1 cellular context compared by ENCODE assay signal in the genomic region with DNA sequence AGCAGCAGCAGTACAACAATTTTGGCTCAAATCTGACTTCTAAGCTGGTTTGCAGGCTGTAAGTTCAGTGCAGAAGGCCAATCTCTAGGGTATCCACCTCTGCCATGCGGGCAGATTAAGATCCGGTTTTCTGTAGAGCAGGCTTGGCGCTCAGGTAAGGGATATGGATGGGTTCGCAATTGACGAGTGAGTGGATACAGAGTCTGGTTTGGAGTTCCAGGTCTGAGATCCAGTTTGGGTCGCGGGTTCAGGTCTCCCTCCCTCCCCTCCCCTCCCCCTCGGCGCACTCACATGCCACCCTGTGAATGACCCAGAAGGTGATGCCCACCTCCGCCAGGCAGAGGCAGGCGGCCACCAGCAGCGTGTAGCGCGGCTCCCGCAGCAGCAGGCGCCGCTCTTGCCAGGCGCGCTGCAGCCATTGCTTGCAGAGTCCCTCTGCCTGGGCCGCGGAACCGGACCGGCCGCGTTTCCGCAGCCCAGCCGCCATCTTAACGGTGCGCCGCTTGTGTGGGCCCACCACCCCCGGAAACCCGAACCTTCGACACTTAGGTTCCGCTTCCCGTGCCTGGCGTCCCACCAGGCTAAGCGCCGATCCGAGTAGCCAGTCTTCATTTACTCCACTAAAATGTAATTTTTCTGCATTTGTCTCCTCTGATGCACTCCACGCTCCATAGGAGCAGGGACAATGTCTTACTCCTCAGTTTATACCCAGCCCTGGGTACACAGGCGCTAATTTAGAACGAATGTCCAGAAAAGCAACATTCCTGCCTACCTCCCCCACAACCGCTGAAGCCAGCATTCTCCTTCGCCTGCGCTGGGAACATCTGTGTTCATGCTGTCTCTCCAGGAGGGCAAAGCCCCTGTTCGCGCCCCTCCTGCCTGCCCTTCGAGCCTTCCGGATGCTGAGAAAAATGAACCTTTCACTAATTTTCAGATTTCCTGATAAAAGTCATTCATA.
A peak's percentile ranks its signal among the peaks of the same experiment; 100 is the strongest.
TF ChIP-seq lines count a peak whose summit lies in the region.

Gene ALG3, minus strand, starts transcription at position 509 of the 958 bp plus-strand sequence. Its CDS starts 22 bp downstream, at position 487.

TF ChIP-seq in K562, 482 proteins besides CTCF, POLR2A, EP300 and RAD21 (continued from another document and continues in another):
- TF ChIP-seq GABPB1 (CRISPR knock-in tag; IDR thresholded peaks at IDR 0.05) (peak; percentile 95), CREB3 (tag; conservative IDR thresholded peaks at IDR 0.05; ENCODE audit: low read depth) (no peak), ZSCAN29 (IDR thresholded peaks at IDR 0.05) (no peak; the same call in 1 of the 2 replicates), RUNX1 (IDR thresholded peaks at IDR 0.05; ENCODE audit: low read depth) (no peak), POLR2B (IDR thresholded peaks at IDR 0.05; ENCODE audit: low read depth, partially characterized antibody) (peak; percentile 88), POLR2H (tag; IDR thresholded peaks at IDR 0.05; ENCODE audit: low read depth) (no peak), NUFIP1 (IDR thresholded peaks at IDR 0.05; ENCODE audit: partially characterized antibody) (no peak), BRF1 (IDR thresholded peaks at IDR 0.05; ENCODE audit: borderline replicate concordance, extremely low read depth, insufficient read length) (no peak), ZNF668 (CRISPR knock-in tag; IDR thresholded peaks at IDR 0.05) (no peak), SMARCC2 (IDR thresholded peaks at IDR 0.05; ENCODE audit: low read depth) (no peak), NCOA6 (IDR thresholded peaks at IDR 0.05) (0 out of 2 replicates have a peak, but pooled peaks have one; percentile 27), ATF1 (CRISPR knock-in tag; IDR thresholded peaks at IDR 0.05) (0 out of 2 replicates have a peak, but pooled peaks have one; percentile 33), ATF1 (tag; IDR thresholded peaks at IDR 0.05) (peak; percentile 39; the same call in 1 of the 2 replicates), TBP (optimal IDR thresholded peaks at IDR 0.05; ENCODE audit: low read depth, low read length) (peak; percentile 98), SMC3 (conservative IDR thresholded peaks at IDR 0.05; ENCODE audit: insufficient read depth, low read depth, low read length) (no peak), FOXP4 (CRISPR knock-in tag; IDR thresholded peaks at IDR 0.05; ENCODE audit: borderline replicate concordance) (no peak), ZNF583 (CRISPR knock-in tag; IDR thresholded peaks at IDR 0.05) (peak; percentile 80), TSC22D4 (tag; IDR thresholded peaks at IDR 0.05) (no peak), SMAD4 (CRISPR knock-in tag; conservative IDR thresholded peaks at IDR 0.05) (peak; percentile 46; the same call in 1 of the 2 replicates), CCNT2 (IDR thresholded peaks at IDR 0.05; ENCODE audit: borderline replicate concordance, extremely low read depth, insufficient read length, low read depth, low read length) (peak; percentile 74), HDAC6 (IDR thresholded peaks at IDR 0.05; ENCODE audit: low read depth, low read length) (no peak), ATF6 (CRISPR knock-in tag; IDR thresholded peaks at IDR 0.05) (peak; percentile 59; the same call in 1 of the 2 replicates), SIX5 (IDR thresholded peaks at IDR 0.05; ENCODE audit: borderline replicate concordance in 1 of 2, insufficient read depth in 1 of 2, low read depth in 1 of 2, low read length in 2 of 2) (peak; percentile 43 to 48; a peak in 2 of 4 replicates), GABPB2 (CRISPR knock-in tag; conservative IDR thresholded peaks at IDR 0.05) (no peak), RBM22 (IDR thresholded peaks at IDR 0.05; ENCODE audit: low read depth, low read length, poor library complexity, severe bottlenecking) (peak; percentile 79), MYC (IDR thresholded peaks at IDR 0.05; ENCODE audit: low read depth, low read length) (peak; percentile 97), MYC (CRISPR knock-in tag; IDR thresholded peaks at IDR 0.05; ENCODE audit: borderline replicate concordance, low read depth) (peak; percentile 78; the same call in 1 of the 2 replicates), BRD9 (IDR thresholded peaks at IDR 0.05; ENCODE audit: low read depth, partially characterized antibody) (no peak), PML (IDR thresholded peaks at IDR 0.05; ENCODE audit: low read length) (peak; percentile 12; the same call in 1 of the 2 replicates), PHF21A (IDR thresholded peaks at IDR 0.05; ENCODE audit: borderline replicate concordance, low read depth) (no peak; the same call in 1 of the 2 replicates), TCF3 (CRISPR knock-in tag; IDR thresholded peaks at IDR 0.05) (no peak), ETV5 (CRISPR knock-in tag; IDR thresholded peaks at IDR 0.05; ENCODE audit: low read depth) (no peak; the same call in none of the 2 replicates), ZNF165 (CRISPR knock-in tag; IDR thresholded peaks at IDR 0.05; ENCODE audit: borderline replicate concordance) (no peak), FOXP1 (CRISPR knock-in tag; IDR thresholded peaks at IDR 0.05) (peak; percentile 57; the same call in 1 of the 2 replicates), THRAP3 (IDR thresholded peaks at IDR 0.05; ENCODE audit: borderline replicate concordance) (0 out of 2 replicates have a peak, but pooled peaks have one; percentile 22), IFI16 (CRISPR knock-in tag; IDR thresholded peaks at IDR 0.05) (no peak), ZBTB43 (CRISPR knock-in tag; IDR thresholded peaks at IDR 0.05) (no peak), ZNF354B (CRISPR knock-in tag; IDR thresholded peaks at IDR 0.05) (no peak), HDGF (IDR thresholded peaks at IDR 0.05) (no peak), CXXC5 (CRISPR knock-in tag; IDR thresholded peaks at IDR 0.05) (peak; percentile 70), NR4A1 (CRISPR knock-in tag; IDR thresholded peaks at IDR 0.05) (no peak), NR4A1 (tag; IDR thresholded peaks at IDR 0.05) (0 out of 2 replicates have a peak, but pooled peaks have one; percentile 48), CREBBP (IDR thresholded peaks at IDR 0.05; ENCODE audit: low read depth, low read length) (no peak)
- TF ChIP-seq, protein P1, sequence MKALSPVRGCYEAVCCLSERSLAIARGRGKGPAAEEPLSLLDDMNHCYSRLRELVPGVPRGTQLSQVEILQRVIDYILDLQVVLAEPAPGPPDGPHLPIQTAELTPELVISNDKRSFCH (CRISPR knock-in tag; IDR thresholded peaks at IDR 0.05): no peak
- TF ChIP-seq, protein P1 (tag; IDR thresholded peaks at IDR 0.05): peak; percentile 60; the same call in 1 of the 2 replicates
- TF ChIP-seq, protein P2, sequence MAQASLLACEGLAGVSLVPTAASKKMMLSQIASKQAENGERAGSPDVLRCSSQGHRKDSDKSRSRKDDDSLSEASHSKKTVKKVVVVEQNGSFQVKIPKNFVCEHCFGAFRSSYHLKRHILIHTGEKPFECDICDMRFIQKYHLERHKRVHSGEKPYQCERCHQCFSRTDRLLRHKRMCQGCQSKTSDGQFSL (CRISPR knock-in tag; IDR thresholded peaks at IDR 0.05): 0 out of 2 replicates have a peak, but pooled peaks have one; percentile 12
- TF ChIP-seq, protein P2 (tag; IDR thresholded peaks at IDR 0.05): no peak
- TF ChIP-seq, protein P3, sequence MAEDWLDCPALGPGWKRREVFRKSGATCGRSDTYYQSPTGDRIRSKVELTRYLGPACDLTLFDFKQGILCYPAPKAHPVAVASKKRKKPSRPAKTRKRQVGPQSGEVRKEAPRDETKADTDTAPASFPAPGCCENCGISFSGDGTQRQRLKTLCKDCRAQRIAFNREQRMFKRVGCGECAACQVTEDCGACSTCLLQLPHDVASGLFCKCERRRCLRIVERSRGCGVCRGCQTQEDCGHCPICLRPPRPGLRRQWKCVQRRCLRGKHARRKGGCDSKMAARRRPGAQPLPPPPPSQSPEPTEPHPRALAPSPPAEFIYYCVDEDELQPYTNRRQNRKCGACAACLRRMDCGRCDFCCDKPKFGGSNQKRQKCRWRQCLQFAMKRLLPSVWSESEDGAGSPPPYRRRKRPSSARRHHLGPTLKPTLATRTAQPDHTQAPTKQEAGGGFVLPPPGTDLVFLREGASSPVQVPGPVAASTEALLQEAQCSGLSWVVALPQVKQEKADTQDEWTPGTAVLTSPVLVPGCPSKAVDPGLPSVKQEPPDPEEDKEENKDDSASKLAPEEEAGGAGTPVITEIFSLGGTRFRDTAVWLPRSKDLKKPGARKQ (CRISPR knock-in tag; IDR thresholded peaks at IDR 0.05): no peak
- TF ChIP-seq, protein P4, sequence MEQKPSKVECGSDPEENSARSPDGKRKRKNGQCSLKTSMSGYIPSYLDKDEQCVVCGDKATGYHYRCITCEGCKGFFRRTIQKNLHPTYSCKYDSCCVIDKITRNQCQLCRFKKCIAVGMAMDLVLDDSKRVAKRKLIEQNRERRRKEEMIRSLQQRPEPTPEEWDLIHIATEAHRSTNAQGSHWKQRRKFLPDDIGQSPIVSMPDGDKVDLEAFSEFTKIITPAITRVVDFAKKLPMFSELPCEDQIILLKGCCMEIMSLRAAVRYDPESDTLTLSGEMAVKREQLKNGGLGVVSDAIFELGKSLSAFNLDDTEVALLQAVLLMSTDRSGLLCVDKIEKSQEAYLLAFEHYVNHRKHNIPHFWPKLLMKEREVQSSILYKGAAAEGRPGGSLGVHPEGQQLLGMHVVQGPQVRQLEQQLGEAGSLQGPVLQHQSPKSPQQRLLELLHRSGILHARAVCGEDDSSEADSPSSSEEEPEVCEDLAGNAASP (IDR thresholded peaks at IDR 0.05): no peak
- TF ChIP-seq, protein P5, sequence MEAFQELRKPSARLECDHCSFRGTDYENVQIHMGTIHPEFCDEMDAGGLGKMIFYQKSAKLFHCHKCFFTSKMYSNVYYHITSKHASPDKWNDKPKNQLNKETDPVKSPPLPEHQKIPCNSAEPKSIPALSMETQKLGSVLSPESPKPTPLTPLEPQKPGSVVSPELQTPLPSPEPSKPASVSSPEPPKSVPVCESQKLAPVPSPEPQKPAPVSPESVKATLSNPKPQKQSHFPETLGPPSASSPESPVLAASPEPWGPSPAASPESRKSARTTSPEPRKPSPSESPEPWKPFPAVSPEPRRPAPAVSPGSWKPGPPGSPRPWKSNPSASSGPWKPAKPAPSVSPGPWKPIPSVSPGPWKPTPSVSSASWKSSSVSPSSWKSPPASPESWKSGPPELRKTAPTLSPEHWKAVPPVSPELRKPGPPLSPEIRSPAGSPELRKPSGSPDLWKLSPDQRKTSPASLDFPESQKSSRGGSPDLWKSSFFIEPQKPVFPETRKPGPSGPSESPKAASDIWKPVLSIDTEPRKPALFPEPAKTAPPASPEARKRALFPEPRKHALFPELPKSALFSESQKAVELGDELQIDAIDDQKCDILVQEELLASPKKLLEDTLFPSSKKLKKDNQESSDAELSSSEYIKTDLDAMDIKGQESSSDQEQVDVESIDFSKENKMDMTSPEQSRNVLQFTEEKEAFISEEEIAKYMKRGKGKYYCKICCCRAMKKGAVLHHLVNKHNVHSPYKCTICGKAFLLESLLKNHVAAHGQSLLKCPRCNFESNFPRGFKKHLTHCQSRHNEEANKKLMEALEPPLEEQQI (IDR thresholded peaks at IDR 0.05): no peak
- TF ChIP-seq, protein P6, sequence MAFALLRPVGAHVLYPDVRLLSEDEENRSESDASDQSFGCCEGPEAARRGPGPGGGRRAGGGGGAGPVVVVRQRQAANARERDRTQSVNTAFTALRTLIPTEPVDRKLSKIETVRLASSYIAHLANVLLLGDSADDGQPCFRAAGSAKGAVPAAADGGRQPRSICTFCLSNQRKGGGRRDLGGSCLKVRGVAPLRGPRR (CRISPR knock-in tag; IDR thresholded peaks at IDR 0.05): no peak
